Comparison of ENCODE assay signal across 11 cellular contexts in genomic region chr7:88083883-88084282, GRCh38.
"Had no signal": no experiment of that assay in that cellular context is flagged by ENCODE, and none has a peak within 500 bp of the region (broad histone marks: within the 10 kb centered on the region; RNA-seq: fewer than 3 reads in every experiment).

No MANE protein-coding gene starts in this region.

- H3K9me3 ChIP-seq: HAP-1 had no signal

- ATAC-seq: GM23338, HCT116 had no signal

- H2AFZ ChIP-seq: GM23248, GM23338 had no signal

- H3K4me2 ChIP-seq: GM23338 had no signal

- H3K4me1 ChIP-seq: HAP-1 had no signal

- H3K9ac ChIP-seq: GM23248 had no signal

- H3K36me3 ChIP-seq: HAP-1 had no signal

- H3K27ac ChIP-seq: GM23248 had no signal

- H3K4me3 ChIP-seq: GM23248, GM23338, HAP-1 had no signal

- DNase-seq: GM23248, GOT3, H7, H9, HCEC 1CT, HFFc6 had no signal

- FAIRE-seq: H1, H54 had no signal
